Comparison of ENCODE assay signal across 9 cellular contexts in genomic region chr11:119207300-119207570, GRCh38. TPM values are rescaled to one million over a fixed set of nuclear protein-coding genes. Genes with fewer than 3 reads are reported as not detected.
DNase-seq lines count a peak whose midpoint lies in the region.
"Had no signal": no experiment of that assay in that cellular context is flagged by ENCODE, and none has a peak within 500 bp of the region (broad histone marks: within the 10 kb centered on the region; RNA-seq: fewer than 3 reads in every experiment).

No MANE protein-coding gene starts in this region.

- H3K27ac Mint-ChIP-seq in activated CD4-positive, alpha-beta memory T cell treated with anti-CD3 and anti-CD28 coated beads for 36 hours = peak overlapping the region; percentile 85

- peaks cover 25% of the 10 kb centered on the region for H3K4me1 Mint-ChIP-seq in activated CD4-positive, alpha-beta memory T cell treated with anti-CD3 and anti-CD28 coated beads for 36 hours (ENCODE audit: low read depth)

- H3K27me3 ChIP-seq in stomach smooth muscle (ENCODE audit: control insufficient read depth in 1 of 2, insufficient read depth in 2 of 2, low read length in 2 of 2) = no peaks in the 10 kb centered on the region

- POLR2A ChIA-PET in activated CD4-positive, alpha-beta memory T cell treated with anti-CD3 and anti-CD28 coated beads for 36 hours (lab: Charles Lee) = interaction anchor here (1.6 to 1.9 kb wide), 2 partner anchors 19 to 76 kb away, joined by 3 to 6 read pairs; no protein-coding TSS in a partner anchor

- H3K36me3 ChIP-seq in stomach smooth muscle (ENCODE audit: control insufficient read depth in 2 of 2, insufficient read depth in 2 of 2, low read length in 2 of 2) = no peaks in the 10 kb centered on the region

- CTCF ChIA-PET in activated CD4-positive, alpha-beta memory T cell treated with anti-CD3 and anti-CD28 coated beads for 36 hours (lab: Charles Lee) = interaction anchor here (0.7 to 3.5 kb wide), 9 partner anchors 8 to 131 kb away, joined by 3 to 62 read pairs (median 7); no protein-coding TSS in a partner anchor

- peak overlapping the region; percentile 73 to 75 for H3K9ac ChIP-seq in stomach smooth muscle (ENCODE audit: low read length in 2 of 2)

- no peak overlapping the region for H3K27ac ChIP-seq in stomach smooth muscle (ENCODE audit: low read length)

- intact Hi-C loops in activated CD4-positive, alpha-beta memory T cell treated with anti-CD3 and anti-CD28 coated beads for 36 hours (cut with micrococcal nuclease) = loop anchor here (1.0 to 2.0 kb wide), 3 partner anchors 56 to 99 kb away; no protein-coding TSS in a partner anchor
- intact Hi-C loops in head of caudate nucleus (cut with DNase I) = loop anchor here (5.0 kb wide), 1 partner anchor 110 kb away; the partner anchor contains the start of gene MCAM

- peak; percentile 13 for DNase-seq in SKM-1 (lab: John Stamatoyannopoulos, UW; ENCODE audit: unreplicated experiment)
- no peak for DNase-seq in SKM-1 treated with dmso at 0.1 percent for 144 hours (lab: John Stamatoyannopoulos, UW; ENCODE audit: unreplicated experiment)
- DNase-seq in activated CD4-positive, alpha-beta memory T cell treated with anti-CD3 and anti-CD28 coated beads for 36 hours = no peak
- DNase-seq in head of caudate nucleus = no peak
- no peak for DNase-seq in NCI-H748 (lab: John Stamatoyannopoulos, UW; ENCODE audit: unreplicated experiment)
- DNase-seq in amygdala (lab: John Stamatoyannopoulos, UW) = no peak
- DNase-seq: COR-L47 had no signal

- no peaks in the 10 kb centered on the region for H3K27me3 Mint-ChIP-seq in activated CD4-positive, alpha-beta memory T cell treated with anti-CD3 and anti-CD28 coated beads for 36 hours

- H3K4me3 ChIP-seq in iPS-18c (ENCODE audit: insufficient read depth, low read depth, low read length) = peak overlapping the region; percentile 94
- peak overlapping the region; percentile 86 to 88 for H3K4me3 ChIP-seq in stomach smooth muscle (ENCODE audit: low read length in 2 of 2)

- H3K36me3 Mint-ChIP-seq in activated CD4-positive, alpha-beta memory T cell treated with anti-CD3 and anti-CD28 coated beads for 36 hours = peaks cover 2% of the 10 kb centered on the region

- no peaks in the 10 kb centered on the region for H3K9me3 ChIP-seq in iPS-18c (ENCODE audit: control insufficient read depth, insufficient read depth, low read length)
- H3K9me3 ChIP-seq in stomach smooth muscle (ENCODE audit: control insufficient read depth in 2 of 2, low read length in 2 of 2) = no peaks in the 10 kb centered on the region

- H3K4me1 ChIP-seq in stomach smooth muscle (ENCODE audit: control insufficient read depth, insufficient read depth, low read length) = peaks cover 12% of the 10 kb centered on the region

- H3K9me3 Mint-ChIP-seq in activated CD4-positive, alpha-beta memory T cell treated with anti-CD3 and anti-CD28 coated beads for 36 hours = no peaks in the 10 kb centered on the region

- H3K4me3 Mint-ChIP-seq in activated CD4-positive, alpha-beta memory T cell treated with anti-CD3 and anti-CD28 coated beads for 36 hours = peak overlapping the region; percentile 91

RNA-seq across cellular contexts. Expression of gene CBL, which starts 1.1 kb away (rescaled TPM):
- total RNA-seq in activated CD4-positive, alpha-beta memory T cell treated with anti-CD3 and anti-CD28 coated beads for 36 hours = 10 to 100 TPM; 30.8 to 31.2 TPM

RNA-seq across cellular contexts. Expression of gene NHERF4, which starts 22.0 kb away (rescaled TPM):
- total RNA-seq in activated CD4-positive, alpha-beta memory T cell treated with anti-CD3 and anti-CD28 coated beads for 36 hours = under 1 TPM in 1 of 2 experiments, not detected in 1; 0.36 TPM

RNA-seq across cellular contexts. Expression of gene NLRX1, which starts 38.7 kb away (rescaled TPM):
- total RNA-seq in activated CD4-positive, alpha-beta memory T cell treated with anti-CD3 and anti-CD28 coated beads for 36 hours = 10 to 100 TPM; 18.4 to 18.7 TPM

RNA-seq across cellular contexts. Expression of gene ABCG4, which starts 58.4 kb away (rescaled TPM):
- total RNA-seq in activated CD4-positive, alpha-beta memory T cell treated with anti-CD3 and anti-CD28 coated beads for 36 hours = not detected
